Comparison of ENCODE assay signal across 1 cellular context in genomic region chr4:4226606-4227438, GRCh38.
TF ChIP-seq lines count a peak whose summit lies in the region.

Gene OTOP1 (minus strand): TSS chr4:4226929. CDS start chr4:4226864, 65 bp downstream.

TF ChIP-seq in neural cell, 6 proteins besides CTCF, POLR2A, EP300 and RAD21 (continued from another document):
- no peak for TF ChIP-seq REST (IDR thresholded peaks at IDR 0.05; ENCODE audit: borderline replicate concordance)
- TF ChIP-seq MXI1 (conservative IDR thresholded peaks at IDR 0.05; ENCODE audit: poor library complexity, severe bottlenecking), result no peak
